21 cellular contexts compared by ENCODE assay signal in genomic region chrX:54483946-54484345, GRCh38. TPM values are rescaled to one million over a fixed set of nuclear protein-coding genes. Genes with fewer than 3 reads are reported as not detected.
A peak's percentile ranks its signal among the peaks of the same experiment; 100 is the strongest.
DNase-seq lines count a peak whose midpoint lies in the region; ATAC-seq and TF ChIP-seq lines count a peak whose summit lies in the region.
"Had no signal": no experiment of that assay in that cellular context is flagged by ENCODE, and none has a peak within 500 bp of the region (broad histone marks: within the 10 kb centered on the region; RNA-seq: fewer than 3 reads in every experiment).

No MANE protein-coding gene starts in this region.

- peaks cover 54% of the 10 kb centered on the region for H3K4me1 Mint-ChIP-seq in neural crest cell
- H3K4me1 Mint-ChIP-seq: activated CD4-positive, alpha-beta T cell treated with anti-CD3 and anti-CD28 coated beads, Interleukin-2, amount 10 ng/mL, durations not matched to agents 24 days and 14 days; natural killer cell had no signal

- H3K4me3 Mint-ChIP-seq in neural crest cell = peak overlapping the region; percentile 28
- H3K4me3 Mint-ChIP-seq: activated CD4-positive, alpha-beta T cell treated with anti-CD3 and anti-CD28 coated beads, Interleukin-2, amount 10 ng/mL, durations not matched to agents 24 days and 14 days; natural killer cell had no signal

- in situ Hi-C loops in GM13976 (cut with MboI; ENCODE audit: low sequenced_read_pairs, unreplicated experiment) = no loop called here

- H3K9me3 ChIP-seq in esophagus muscularis mucosa = no peaks in the 10 kb centered on the region
- H3K9me3 ChIP-seq in tibial artery = no peaks in the 10 kb centered on the region
- H3K9me3 ChIP-seq: breast epithelium, right atrium auricular region, SK-N-SH, upper lobe of left lung had no signal

- peaks cover 28 to 44% (median 37%) of the 10 kb centered on the region in 4 donors for H3K4me1 ChIP-seq in esophagus muscularis mucosa
- H3K4me1 ChIP-seq in tibial artery = peaks cover 0 to 40% (median 15%) of the 10 kb centered on the region in 4 donors
- H3K4me1 ChIP-seq: breast epithelium had no signal

- intact Hi-C loops in esophagus muscularis mucosa (cut with DNase I) = no loop called here
- intact Hi-C loops in tibial artery (cut with DNase I; ENCODE audit: low total_unique reads) = no loop called here

- peaks cover 5% of the 10 kb centered on the region for H3K9me3 Mint-ChIP-seq in neural crest cell
- H3K9me3 Mint-ChIP-seq: activated CD4-positive, alpha-beta T cell treated with anti-CD3 and anti-CD28 coated beads, Interleukin-2, amount 10 ng/mL, durations not matched to agents 24 days and 14 days; activated naive CD4-positive, alpha-beta T cell treated with anti-CD3 and anti-CD28 coated beads, Interleukin-2, amount 50 U/mL, for 72 hours; natural killer cell had no signal

- DNase-seq in DMS 273 (lab: John Stamatoyannopoulos, UW; ENCODE audit: unreplicated experiment) = peak; percentile 48
- no peak for DNase-seq in DMS 273 treated with DMSO at 0.1 percent for 48 hours (lab: John Stamatoyannopoulos, UW)
- DNase-seq in esophagus muscularis mucosa (ENCODE audit: extremely low spot score) = no peak
- DNase-seq in neural crest cell (ENCODE audit: low read depth, low spot score) = no peak
- DNase-seq in tibial artery = no peak
- no peak for DNase-seq in GM13976 (ENCODE audit: low spot score)
- DNase-seq in dedifferentiated amniotic fluid mesenchymal stem cell (ENCODE audit: extremely low spot score) = no peak
- DNase-seq: activated CD4-positive, alpha-beta T cell treated with anti-CD3 and anti-CD28 coated beads, Interleukin-2, amount 10 ng/mL, durations not matched to agents 24 days and 14 days; effector CD4-positive, alpha-beta T cell; MM.1S; natural killer cell; NCI-H2029 treated with DMSO at 0.1 percent for 48 hours; NCI-H524 treated with DMSO at 0.1 percent for 48 hours; stimulated activated CD4-positive, alpha-beta T cell treated with anti-CD3 and anti-CD28 coated beads, Interleukin-4, amount 100 ng/mL, for 4 hours; upper lobe of left lung had no signal

- TF ChIP-seq EP300 in esophagus muscularis mucosa (IDR thresholded peaks at IDR 0.05) = no peak

- no peaks in the 10 kb centered on the region for H3K27me3 ChIP-seq in esophagus muscularis mucosa
- no peaks in the 10 kb centered on the region for H3K27me3 ChIP-seq in tibial artery
- H3K27me3 ChIP-seq: right atrium auricular region, upper lobe of left lung had no signal

- no peak for TF ChIP-seq CTCF in esophagus muscularis mucosa (IDR thresholded peaks at IDR 0.05)
- TF ChIP-seq CTCF in neural crest cell (conservative IDR thresholded peaks at IDR 0.05) = no peak
- TF ChIP-seq CTCF in tibial artery (IDR thresholded peaks at IDR 0.05) = no peak
- TF ChIP-seq CTCF in GM13976 (IDR thresholded peaks at IDR 0.05; ENCODE audit: borderline replicate concordance, control extremely low read depth, extremely low read depth, insufficient read depth, missing control alignments) = no peak

- H3K4me3 ChIP-seq in esophagus muscularis mucosa (no peak overlapping the region), tibial artery (peak overlapping the region in 1 of 2 donors; percentile 37)

- H3K27ac ChIP-seq in esophagus muscularis mucosa (replicated peaks in 1 of 4) (peak overlapping the region; percentile 60 to 68 (median 64)), tibial artery (peak overlapping the region; percentile 74 to 79)
- H3K27ac ChIP-seq: 22Rv1 had no signal

- no peaks in the 10 kb centered on the region for H3K27me3 Mint-ChIP-seq in neural crest cell (ENCODE audit: low read depth)
- H3K27me3 Mint-ChIP-seq: activated CD4-positive, alpha-beta T cell treated with anti-CD3 and anti-CD28 coated beads, Interleukin-2, amount 10 ng/mL, durations not matched to agents 24 days and 14 days had no signal

- peak overlapping the region; percentile 95 for H3K27ac Mint-ChIP-seq in neural crest cell (ENCODE audit: unreplicated experiment)
- H3K27ac Mint-ChIP-seq: activated CD4-positive, alpha-beta T cell treated with anti-CD3 and anti-CD28 coated beads, Interleukin-2, amount 10 ng/mL, durations not matched to agents 24 days and 14 days; activated naive CD4-positive, alpha-beta T cell treated with anti-CD3 and anti-CD28 coated beads, Interleukin-2, amount 50 U/mL, for 72 hours; natural killer cell had no signal

- no peak for TF ChIP-seq POLR2A in esophagus muscularis mucosa (IDR thresholded peaks at IDR 0.05; ENCODE audit: low read depth)

- H3K36me3 ChIP-seq in esophagus muscularis mucosa (no peaks in the 10 kb centered on the region), tibial artery (no peaks in the 10 kb centered on the region)
- H3K36me3 ChIP-seq: breast epithelium, right atrium auricular region, upper lobe of left lung had no signal

- WGBS in esophagus muscularis mucosa = 65% methylated on average over 9 of the region's 9 CpGs

- H3K36me3 Mint-ChIP-seq in neural crest cell (ENCODE audit: low read depth) = peaks cover 5% of the 10 kb centered on the region
- H3K36me3 Mint-ChIP-seq: activated naive CD4-positive, alpha-beta T cell treated with anti-CD3 and anti-CD28 coated beads, Interleukin-2, amount 50 U/mL, for 72 hours; natural killer cell had no signal

- no peak for ATAC-seq in HG03460 (IDR thresholded peaks at IDR 0.05; ENCODE audit: unreplicated experiment)
- ATAC-seq: activated naive CD4-positive, alpha-beta T cell treated with anti-CD3 and anti-CD28 coated beads, Interleukin-2, amount 50 U/mL, for 72 hours; natural killer cell had no signal

RNA-seq across cellular contexts. Expression of gene FGD1, which starts 12.1 kb away (rescaled TPM):
- total RNA-seq in esophagus muscularis mucosa (10 to 100 TPM in 1 of 4 donors, 1 to 10 TPM in 3; 3.7 to 11.4 (median 6.3) TPM), neural crest cell (34.0 and 36.6 TPM in 2 replicates)

RNA-seq across cellular contexts. Expression of gene TSR2, which starts 43.7 kb away (rescaled TPM):
- total RNA-seq in esophagus muscularis mucosa = 10 to 100 TPM; 28.2 to 34.0 (median 31.3) TPM
- 39.3 and 40.2 TPM in 2 replicates for total RNA-seq in neural crest cell

RNA-seq across cellular contexts. Expression of gene GNL3L, which starts 46.1 kb away (rescaled TPM):
- total RNA-seq in esophagus muscularis mucosa (10 to 100 TPM; 22.0 to 29.6 (median 26.3) TPM), neural crest cell (52.9 and 53.3 TPM in 2 replicates)
